ENCODE assay signal across 8 cellular contexts in the genomic region with DNA sequence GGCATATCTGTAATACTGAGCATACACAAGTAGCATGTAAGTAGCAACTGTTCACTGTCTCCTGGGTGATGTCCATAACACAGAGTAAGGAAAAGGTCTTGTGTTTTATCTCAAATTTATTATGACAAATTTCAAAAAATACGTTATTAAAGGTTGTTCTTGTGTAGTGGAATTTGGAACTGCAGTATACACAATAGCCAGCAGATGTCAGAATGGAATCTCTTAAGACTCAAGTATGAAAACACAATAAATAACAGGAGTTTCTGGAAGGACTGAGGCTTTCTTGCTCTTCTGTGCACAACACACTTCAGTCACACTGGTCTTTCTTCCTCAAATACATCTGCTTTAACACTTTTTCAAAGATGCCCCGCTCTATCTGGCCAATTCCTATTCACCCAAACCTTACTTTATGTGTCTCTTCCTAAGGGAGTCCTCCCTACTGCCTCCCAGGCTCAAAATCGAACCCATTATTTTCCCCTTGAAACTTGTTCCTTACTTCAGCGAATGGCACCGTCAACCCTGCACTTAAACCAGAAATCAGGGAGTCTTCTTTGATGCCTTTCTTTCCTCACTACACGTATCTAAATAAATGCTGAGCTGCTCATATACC. TPM values are rescaled to one million over a fixed set of nuclear protein-coding genes. Genes with fewer than 3 reads are reported as not detected.
DNase-seq lines count a peak whose midpoint lies in the region; ATAC-seq and TF ChIP-seq lines count a peak whose summit lies in the region.

No MANE protein-coding gene starts in this region.

- TF ChIP-seq CTCF in 22Rv1 (IDR thresholded peaks at IDR 0.05) = peak; percentile 76
- TF ChIP-seq CTCF in GM06990 (IDR thresholded peaks at IDR 0.05; ENCODE audit: insufficient read depth, low read length, poor library complexity, severe bottlenecking) = peak; percentile 59
- peak; percentile 70 for TF ChIP-seq CTCF in liver (IDR thresholded peaks at IDR 0.05; ENCODE audit: low read depth, low read length, missing input control)

- ATAC-seq in HG03432 (IDR thresholded peaks at IDR 0.05; ENCODE audit: unreplicated experiment) = no peak
- ATAC-seq in GM19463 (IDR thresholded peaks at IDR 0.05; ENCODE audit: unreplicated experiment) = no peak

- no peaks in the 10 kb centered on the region for H3K9me3 ChIP-seq in liver (ENCODE audit: control insufficient read depth in 4 of 4, low read length in 3 of 4)

- no peak for DNase-seq in GM06990 (ENCODE audit: extremely low read depth, insufficient read length)
- DNase-seq in NCI-H2171 treated with DMSO at 0.1 percent for 48 hours (lab: John Stamatoyannopoulos, UW) = peak; percentile 39
- peak in 3 of 61 donors; percentile 5 to 32 (median 13) for DNase-seq in caudate nucleus (lab: John Stamatoyannopoulos, UW)
- DNase-seq in NCI-H187 (lab: John Stamatoyannopoulos, UW) = no peak

- peaks cover 15% of the 10 kb centered on the region for H3K36me3 ChIP-seq in GM06990 (ENCODE audit: control insufficient read depth, insufficient read depth, low read length)
- peaks cover 6 to 45% (median 30%) of the 10 kb centered on the region in 4 donors for H3K36me3 ChIP-seq in liver (ENCODE audit: control insufficient read depth in 4 of 4, insufficient read depth in 3 of 4, low read depth in 1 of 4, low read length in 3 of 4)

- no peak overlapping the region for H3K9ac ChIP-seq in liver (ENCODE audit: low read depth in 1 of 2, low read length in 2 of 2)

- no peaks in the 10 kb centered on the region for H3K27me3 ChIP-seq in GM06990 (replicated peaks; ENCODE audit: control insufficient read depth, insufficient read depth, low read length)
- no peaks in the 10 kb centered on the region for H3K27me3 ChIP-seq in liver (ENCODE audit: control insufficient read depth in 4 of 4, insufficient read depth in 4 of 4, low read length in 3 of 4)

- H3K4me3 ChIP-seq in GM06990 (replicated peaks; ENCODE audit: low read depth, low read length) (no peak overlapping the region), liver (ENCODE audit: low read depth in 1 of 3, low read length in 3 of 3) (no peak overlapping the region)

- WGBS in liver = 74% methylated on average over 6 of the region's 6 CpGs

- peak; percentile 77 to 81 for TF ChIP-seq RAD21 in liver (IDR thresholded peaks at IDR 0.05)

- H3K27ac ChIP-seq in 22Rv1 = peak overlapping the region; percentile 70
- H3K27ac ChIP-seq in caudate nucleus (ENCODE audit: low read depth, low read length) = peak overlapping the region; percentile 60
- no peak overlapping the region for H3K27ac ChIP-seq in liver (ENCODE audit: low read depth in 1 of 2, low read length in 2 of 2)

- H3K4me1 ChIP-seq in liver (ENCODE audit: control insufficient read depth in 4 of 4, insufficient read depth in 4 of 4, low read length in 3 of 4) = peaks cover 0 to 4% (median 0%) of the 10 kb centered on the region in 4 donors

TF ChIP-seq in liver, 16 proteins besides CTCF, POLR2A, EP300 and RAD21:
- TF ChIP-seq HNF4A (conservative IDR thresholded peaks at IDR 0.05) (peak; percentile 10 to 45), RXRA (IDR thresholded peaks at IDR 0.05) (no peak), YY1 (IDR thresholded peaks at IDR 0.05) (no peak), FOXA2 (IDR thresholded peaks at IDR 0.05) (no peak)
- TF ChIP-seq, protein P1, sequence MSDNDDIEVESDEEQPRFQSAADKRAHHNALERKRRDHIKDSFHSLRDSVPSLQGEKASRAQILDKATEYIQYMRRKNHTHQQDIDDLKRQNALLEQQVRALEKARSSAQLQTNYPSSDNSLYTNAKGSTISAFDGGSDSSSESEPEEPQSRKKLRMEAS (IDR thresholded peaks at IDR 0.05) = no peak
TF ChIP-seq in liver: peak in this region for 1.

RNA-seq across cellular contexts. Expression of a gene that starts 6.5 kb away (rescaled TPM):
- total RNA-seq in liver = 1 to 10 TPM; 5.4 to 5.5 TPM
- polyA plus RNA-seq in liver = 1 to 10 TPM; 1.3 to 2.7 TPM

RNA-seq across cellular contexts. Expression of a gene that starts 9.7 kb away (rescaled TPM):
- 10 to 100 TPM; 43.0 to 77.7 TPM for total RNA-seq in liver
- polyA plus RNA-seq in liver = 100 to 1,000 TPM in 1 of 2 donors, 10 to 100 TPM in 1; 66.1 to 107 TPM

Comparison
In these comparisons a context has a peak if more than half of its experiments do, and no peak if none do; other contexts are left out.
1. H3K27ac ChIP-seq: peak in 22Rv1 (single experiment) and caudate nucleus (single experiment); none in liver (0 of 2).
2. Peak in every context shown above with its lines, with median percentiles within 50 percentile points of each other: CTCF ChIP-seq.